10 cellular contexts compared by ENCODE assay signal in the genomic region with DNA sequence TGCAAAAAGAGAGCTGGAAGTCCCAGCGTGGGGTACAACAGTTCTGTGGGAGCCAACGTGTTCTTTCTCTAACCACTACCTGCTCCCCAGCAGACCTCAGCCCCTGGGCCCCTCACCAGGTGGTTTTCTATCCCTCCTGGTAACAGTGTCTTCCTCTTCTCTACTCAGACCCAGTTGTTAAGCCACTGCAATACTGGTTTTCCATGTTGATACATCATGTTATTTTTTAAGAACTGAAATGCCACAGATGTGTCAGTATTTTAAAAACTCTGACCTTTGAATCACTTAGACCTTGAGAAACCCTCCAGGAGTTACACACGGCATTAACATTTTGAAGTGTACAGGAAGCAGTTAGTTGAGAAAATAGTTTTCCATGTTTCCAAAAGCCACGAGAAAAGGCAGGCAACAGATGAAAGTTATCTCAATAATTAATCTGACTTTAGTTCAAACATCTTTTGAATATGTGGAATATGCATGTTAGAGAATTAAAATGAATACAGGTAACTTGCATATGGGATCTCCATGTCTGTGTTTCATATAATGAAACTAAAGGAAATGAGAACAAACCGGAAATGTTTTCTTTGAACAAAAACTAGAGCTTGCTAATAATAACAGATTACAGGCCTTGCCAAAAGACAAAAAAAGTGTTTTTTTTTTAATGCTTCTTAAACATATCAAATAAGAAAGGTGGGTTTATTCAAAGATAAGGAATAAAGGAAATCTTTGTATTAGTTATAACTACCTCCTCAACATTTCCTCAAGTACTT.
DNase-seq lines count a peak whose midpoint lies in the region; ATAC-seq and TF ChIP-seq lines count a peak whose summit lies in the region.
"Had no signal": no experiment of that assay in that cellular context is flagged by ENCODE, and none has a peak within 500 bp of the region (broad histone marks: within the 10 kb centered on the region; RNA-seq: fewer than 3 reads in every experiment).

No MANE protein-coding gene starts in this region.

- H3K36me3 ChIP-seq in DOHH2 (ENCODE audit: control insufficient read depth, low read length): peaks cover 45% of the 10 kb centered on the region

- no peaks in the 10 kb centered on the region for H3K9me3 ChIP-seq in DOHH2 (ENCODE audit: control insufficient read depth, insufficient read depth, low read length)
- H3K9me3 ChIP-seq: gastroesophageal sphincter had no signal

- TF ChIP-seq CTCF in DOHH2 (IDR thresholded peaks at IDR 0.05; ENCODE audit: low read depth, low read length, poor library complexity, severe bottlenecking): no peak

- H3K79me2 ChIP-seq in DOHH2 (ENCODE audit: control insufficient read depth, low read length): no peaks in the 10 kb centered on the region

- H4K20me1 ChIP-seq in DOHH2 (ENCODE audit: control insufficient read depth, insufficient read depth, low read depth, low read length): no peaks in the 10 kb centered on the region

- H3K4me2 ChIP-seq in DOHH2 (ENCODE audit: low read length): peak overlapping the region; percentile 7; the same call in 1 of the 2 replicates

- no peak overlapping the region for H3K27ac ChIP-seq in DOHH2 (ENCODE audit: low read depth, low read length)
- H3K27ac ChIP-seq: gastroesophageal sphincter had no signal

- peaks cover 21% of the 10 kb centered on the region for H3K4me1 ChIP-seq in DOHH2 (ENCODE audit: control insufficient read depth, low read length)
- H3K4me1 ChIP-seq: gastroesophageal sphincter had no signal

- H3F3A ChIP-seq in DOHH2 (ENCODE audit: control insufficient read depth, insufficient read depth): no peaks in the 10 kb centered on the region

- H3K27me3 ChIP-seq in DOHH2 (ENCODE audit: control insufficient read depth, low read length): no peaks in the 10 kb centered on the region
- H3K27me3 ChIP-seq: gastroesophageal sphincter had no signal

- ATAC-seq in GM19452 (IDR thresholded peaks at IDR 0.05; ENCODE audit: unreplicated experiment) (peak; percentile 57), HG03108 (IDR thresholded peaks at IDR 0.05; ENCODE audit: unreplicated experiment) (peak; percentile 47)
- ATAC-seq: gastroesophageal sphincter had no signal

- no peaks in the 10 kb centered on the region for H3K9me2 ChIP-seq in DOHH2 (replicated peaks; ENCODE audit: control insufficient read depth, low read length)

- DNase-seq in amniotic epithelial cell (ENCODE audit: low read depth): peak; percentile 36
- no peak for DNase-seq in NCI-H82 (lab: John Stamatoyannopoulos, UW)
- no peak for DNase-seq in NCI-H82 treated with DMSO at 0.1 percent for 48 hours (lab: John Stamatoyannopoulos, UW; ENCODE audit: unreplicated experiment)
- no peak for DNase-seq in activated gamma-delta T cell treated with Interleukin-2 at 50 U/mL for 16 hours
- DNase-seq in NCI-H2029 (lab: John Stamatoyannopoulos, UW): no peak

- peak overlapping the region; percentile 9; the same call in 1 of the 2 replicates for H3K4me3 ChIP-seq in DOHH2 (ENCODE audit: low read length)
- H3K4me3 ChIP-seq: gastroesophageal sphincter, skin epidermis had no signal
